In genomic region chr6:105781905-105782304, GRCh38 we compare ENCODE assay signal across 17 cellular contexts.
DNase-seq lines count a peak whose midpoint lies in the region; ATAC-seq and TF ChIP-seq lines count a peak whose summit lies in the region.
"Had no signal": no experiment of that assay in that cellular context is flagged by ENCODE, and none has a peak within 500 bp of the region (broad histone marks: within the 10 kb centered on the region; RNA-seq: fewer than 3 reads in every experiment).

No MANE protein-coding gene starts in this region.

- H3K4me2 ChIP-seq in mammary epithelial cell (ENCODE audit: insufficient read depth, low read depth, low read length) = no peak overlapping the region

- peak overlapping the region; percentile 64 for H3K4me3 Mint-ChIP-seq in T-helper 1 cell treated with Interleukin-12 subunit alpha and Interleukin-12 subunit beta and Interleukin-4 antibody, amounts not matched to agents 30 μg/mL and 1 μg/mL, for 36 hours
- H3K4me3 Mint-ChIP-seq: memory B cell; natural killer cell treated with Interleukin-12 subunit alpha and Interleukin-12 subunit beta and Interleukin-15 and Interleukin-18, amount 100 ng/mL, for 72 hours had no signal

- in situ Hi-C loops in mammary epithelial cell (cut with MboI; ENCODE audit: low sequenced_read_pairs in 2 of 2) = no loop called here

- no peaks in the 10 kb centered on the region for H4K20me1 ChIP-seq in mammary epithelial cell (ENCODE audit: insufficient read depth, low read length)

- H3K27ac Mint-ChIP-seq in T-helper 1 cell treated with Interleukin-12 subunit alpha and Interleukin-12 subunit beta and Interleukin-4 antibody, amounts not matched to agents 30 μg/mL and 1 μg/mL, for 36 hours = peak overlapping the region; percentile 82
- H3K27ac Mint-ChIP-seq: memory B cell; natural killer cell treated with Interleukin-12 subunit alpha and Interleukin-12 subunit beta and Interleukin-15 and Interleukin-18, amount 100 ng/mL, for 72 hours had no signal

- 84% methylated on average over 3 of the region's 3 CpGs for WGBS in mammary epithelial cell (ENCODE audit: low coverage, missing lambda C conversion rate)

- H3K79me2 ChIP-seq in mammary epithelial cell (ENCODE audit: insufficient read depth, low read length) = no peaks in the 10 kb centered on the region

- H3K4me1 ChIP-seq in mammary epithelial cell (ENCODE audit: insufficient read depth, low read length) (peaks cover 25% of the 10 kb centered on the region), breast epithelium (no peaks in the 10 kb centered on the region)
- H3K4me1 ChIP-seq: ascending aorta had no signal

- peaks cover 27% of the 10 kb centered on the region for H3K9me3 Mint-ChIP-seq in T-helper 1 cell treated with Interleukin-12 subunit alpha and Interleukin-12 subunit beta and Interleukin-4 antibody, amounts not matched to agents 30 μg/mL and 1 μg/mL, for 36 hours
- H3K9me3 Mint-ChIP-seq: memory B cell; natural killer cell treated with Interleukin-12 subunit alpha and Interleukin-12 subunit beta and Interleukin-15 and Interleukin-18, amount 100 ng/mL, for 72 hours had no signal

- ATAC-seq in HG03565 (IDR thresholded peaks at IDR 0.05; ENCODE audit: unreplicated experiment) = no peak
- no peak for ATAC-seq in GM21367 (IDR thresholded peaks at IDR 0.05; ENCODE audit: unreplicated experiment)
- ATAC-seq: natural killer cell treated with Interleukin-12 subunit alpha and Interleukin-12 subunit beta and Interleukin-15 and Interleukin-18, amount 100 ng/mL, for 72 hours had no signal

- H3K27me3 ChIP-seq in mammary epithelial cell (ENCODE audit: insufficient read depth, low read length) (no peaks in the 10 kb centered on the region), breast epithelium (no peaks in the 10 kb centered on the region)
- H3K27me3 ChIP-seq: ascending aorta had no signal

- peaks cover 59% of the 10 kb centered on the region for H3K4me1 Mint-ChIP-seq in T-helper 1 cell treated with Interleukin-12 subunit alpha and Interleukin-12 subunit beta and Interleukin-4 antibody, amounts not matched to agents 30 μg/mL and 1 μg/mL, for 36 hours (ENCODE audit: low read depth)

- intact Hi-C loops in mammary epithelial cell (cut with micrococcal nuclease) (no loop called here), breast epithelium (cut with DNase I; ENCODE audit: low total_unique reads) (no loop called here)

- peaks cover 22% of the 10 kb centered on the region for H3K36me3 Mint-ChIP-seq in T-helper 1 cell treated with Interleukin-12 subunit alpha and Interleukin-12 subunit beta and Interleukin-4 antibody, amounts not matched to agents 30 μg/mL and 1 μg/mL, for 36 hours (ENCODE audit: low read depth)
- H3K36me3 Mint-ChIP-seq: memory B cell had no signal

- DNase-seq in mammary epithelial cell = no peak
- no peak for DNase-seq in breast epithelium (ENCODE audit: low spot score in 2 of 2)
- peak; percentile 74 for DNase-seq in epithelial cell of esophagus (ENCODE audit: low read depth)
- no peak for DNase-seq in NCI-H2196 (lab: John Stamatoyannopoulos, UW; ENCODE audit: unreplicated experiment)
- DNase-seq: activated CD4-positive, CD25-positive, alpha-beta regulatory T cell treated with anti-CD3 and anti-CD28 coated beads, Interleukin-2, amount 50 U/mL, for 72 hours; foreskin fibroblast; NCI-H2081; NCI-H510A; posterior cingulate gyrus; SIG-M5 had no signal

- TF ChIP-seq CTCF in mammary epithelial cell (conservative IDR thresholded peaks at IDR 0.05 in 1 of 2, IDR thresholded peaks at IDR 0.05 in 1 of 2; ENCODE audit: extremely low read depth in 1 of 2, insufficient read depth in 1 of 2, low read depth in 1 of 2, low read length in 2 of 2) (no peak), breast epithelium (IDR thresholded peaks at IDR 0.05) (no peak), epithelial cell of esophagus (IDR thresholded peaks at IDR 0.05; ENCODE audit: insufficient read depth, low read depth, low read length, missing control alignments) (no peak)

- H2AFZ ChIP-seq in mammary epithelial cell (ENCODE audit: low read depth, low read length) = no peak overlapping the region

- no peak for TF ChIP-seq POLR2A in breast epithelium (IDR thresholded peaks at IDR 0.05)

- H3K4me3 ChIP-seq in mammary epithelial cell (replicated peaks in 1 of 3; ENCODE audit: insufficient read depth in 1 of 3, low read depth in 2 of 3, low read length in 3 of 3) (no peak overlapping the region), breast epithelium (no peak overlapping the region), epithelial cell of esophagus (ENCODE audit: low read length) (no peak overlapping the region)
- H3K4me3 ChIP-seq: ascending aorta, K562 had no signal

- H3K36me3 ChIP-seq in mammary epithelial cell (ENCODE audit: insufficient read depth, low read length) (no peaks in the 10 kb centered on the region), breast epithelium (no peaks in the 10 kb centered on the region)
- H3K36me3 ChIP-seq: ascending aorta had no signal

- peak overlapping the region; percentile 57 for H3K27ac ChIP-seq in mammary epithelial cell (ENCODE audit: insufficient read depth, low read depth, low read length)
- no peak overlapping the region for H3K27ac ChIP-seq in breast epithelium
- H3K27ac ChIP-seq: ascending aorta had no signal

- no peaks in the 10 kb centered on the region for H3K27me3 Mint-ChIP-seq in T-helper 1 cell treated with Interleukin-12 subunit alpha and Interleukin-12 subunit beta and Interleukin-4 antibody, amounts not matched to agents 30 μg/mL and 1 μg/mL, for 36 hours (ENCODE audit: low read depth)

- CTCF ChIA-PET in mammary epithelial cell (lab: Charles Lee; ENCODE audit: low non-redundant PET) = interaction anchor here (0.7 kb wide), 1 partner anchor 28 kb away, joined by 3 read pairs; no protein-coding TSS in a partner anchor

- H3K9me3 ChIP-seq in mammary epithelial cell (replicated peaks; ENCODE audit: insufficient read depth, low read length) = no peaks in the 10 kb centered on the region
- no peaks in the 10 kb centered on the region for H3K9me3 ChIP-seq in breast epithelium
- H3K9me3 ChIP-seq: ascending aorta had no signal

- H3K9ac ChIP-seq in mammary epithelial cell (ENCODE audit: insufficient read depth, low read length) = no peak overlapping the region

- dilution Hi-C loops in mammary epithelial cell (cut with HindIII; ENCODE audit: low sequenced_read_pairs) = loop anchor here (5.0 kb wide), 1 partner anchor 105 kb away; no protein-coding TSS in a partner anchor

- BruUV-seq in mammary epithelial cell (replicated peaks; lab: Mats Ljungman, UMichigan) = no TSS peak
